ENCODE assay signal across 1 cellular context in genomic region chr14:80468331-80469122, GRCh38.
A peak's percentile ranks its signal among the peaks of the same experiment; 100 is the strongest.
TF ChIP-seq lines count a peak whose summit lies in the region.

No MANE protein-coding gene starts in this region.

TF ChIP-seq in HepG2, 621 proteins besides CTCF, POLR2A, EP300 and RAD21 (continued from another document and continues in another):
- TF ChIP-seq USF2 (IDR thresholded peaks at IDR 0.05; ENCODE audit: low read depth, low read length) (no peak), USF2 (CRISPR knock-in tag; IDR thresholded peaks at IDR 0.05; ENCODE audit: borderline replicate concordance) (no peak), ZBTB42 (CRISPR knock-in tag; IDR thresholded peaks at IDR 0.05) (no peak), RAD51 (IDR thresholded peaks at IDR 0.05; ENCODE audit: borderline replicate concordance) (no peak), HDAC2 (CRISPR knock-in tag; IDR thresholded peaks at IDR 0.05) (peak; percentile 100), KLF6 (CRISPR knock-in tag; IDR thresholded peaks at IDR 0.05) (0 out of 2 replicates have a peak, but pooled peaks have one; percentile 71), KAT7 (CRISPR knock-in tag; IDR thresholded peaks at IDR 0.05; ENCODE audit: borderline replicate concordance) (0 out of 2 replicates have a peak, but pooled peaks have one; percentile 66), ZBTB44 (CRISPR knock-in tag; IDR thresholded peaks at IDR 0.05) (no peak), IRX3 (CRISPR knock-in tag; IDR thresholded peaks at IDR 0.05; ENCODE audit: borderline replicate concordance, low read depth) (peak; percentile 88), ZNF44 (CRISPR knock-in tag; IDR thresholded peaks at IDR 0.05) (no peak), ZBED4 (CRISPR knock-in tag; IDR thresholded peaks at IDR 0.05; ENCODE audit: borderline replicate concordance) (no peak), ZNF7 (CRISPR knock-in tag; IDR thresholded peaks at IDR 0.05) (no peak), CREB3 (CRISPR knock-in tag; IDR thresholded peaks at IDR 0.05) (no peak), ZNF407 (CRISPR knock-in tag; IDR thresholded peaks at IDR 0.05; ENCODE audit: not compliant biosample characterization) (no peak), SETDB1 (CRISPR knock-in tag; IDR thresholded peaks at IDR 0.05; ENCODE audit: borderline replicate concordance) (no peak), ZFP36 (IDR thresholded peaks at IDR 0.05; ENCODE audit: borderline replicate concordance, low read depth, low read length, partially characterized antibody) (peak; percentile 85), ZNF761 (CRISPR knock-in tag; conservative IDR thresholded peaks at IDR 0.05) (no peak), ZNF616 (CRISPR knock-in tag; IDR thresholded peaks at IDR 0.05; ENCODE audit: low read depth) (no peak), SIX1 (CRISPR knock-in tag; IDR thresholded peaks at IDR 0.05; ENCODE audit: borderline replicate concordance) (peak; percentile 98), ZNF12 (CRISPR knock-in tag; IDR thresholded peaks at IDR 0.05) (peak; percentile 81; the same call in 1 of the 2 replicates), AGO2 (optimal IDR thresholded peaks at IDR 0.05; ENCODE audit: low read depth, low read length) (no peak), ZNF550 (CRISPR knock-in tag; IDR thresholded peaks at IDR 0.05; ENCODE audit: borderline replicate concordance) (no peak), CHD4 (IDR thresholded peaks at IDR 0.05; ENCODE audit: borderline replicate concordance, low read length) (peak; percentile 40; the same call in 1 of the 2 replicates), ZNF382 (CRISPR knock-in tag; IDR thresholded peaks at IDR 0.05; ENCODE audit: borderline replicate concordance) (no peak), ZFX (CRISPR knock-in tag; IDR thresholded peaks at IDR 0.05; ENCODE audit: low read depth) (0 out of 2 replicates have a peak, but pooled peaks have one; percentile 20), MTF2 (CRISPR knock-in tag; IDR thresholded peaks at IDR 0.05; ENCODE audit: borderline replicate concordance) (no peak), SAP130 (CRISPR knock-in tag; IDR thresholded peaks at IDR 0.05; ENCODE audit: low read depth) (peak; percentile 69; the same call in 1 of the 2 replicates), SOX13 (IDR thresholded peaks at IDR 0.05) (peak; percentile 96), SOX13 (CRISPR knock-in tag; conservative IDR thresholded peaks at IDR 0.05 in 1 of 2, IDR thresholded peaks at IDR 0.05 in 1 of 2) (peak in 1 of 2 experiments; percentile 94; a peak in 2 of 4 replicates), ATF7 (IDR thresholded peaks at IDR 0.05) (peak; percentile 61), ATF7 (CRISPR knock-in tag; IDR thresholded peaks at IDR 0.05) (no peak; the same call in 1 of the 2 replicates), MZF1 (CRISPR knock-in tag; IDR thresholded peaks at IDR 0.05; ENCODE audit: borderline replicate concordance) (no peak), ZNF20 (CRISPR knock-in tag; IDR thresholded peaks at IDR 0.05) (no peak), ERF (CRISPR knock-in tag; IDR thresholded peaks at IDR 0.05) (peak; percentile 92), MBNL3 (CRISPR knock-in tag; conservative IDR thresholded peaks at IDR 0.05) (no peak), ZSCAN12 (CRISPR knock-in tag; IDR thresholded peaks at IDR 0.05) (no peak), ZHX1 (CRISPR knock-in tag; IDR thresholded peaks at IDR 0.05; ENCODE audit: low read depth) (no peak), TBX2 (CRISPR knock-in tag; IDR thresholded peaks at IDR 0.05; ENCODE audit: borderline replicate concordance) (peak; percentile 100), ZNF17 (CRISPR knock-in tag; IDR thresholded peaks at IDR 0.05) (0 out of 2 replicates have a peak, but pooled peaks have one; percentile 34), YEATS4 (CRISPR knock-in tag; IDR thresholded peaks at IDR 0.05; ENCODE audit: borderline replicate concordance) (no peak), TFDP2 (CRISPR knock-in tag; IDR thresholded peaks at IDR 0.05) (0 out of 2 replicates have a peak, but pooled peaks have one; percentile 44), ZNF576 (CRISPR knock-in tag; IDR thresholded peaks at IDR 0.05) (no peak)
